17 cellular contexts compared by ENCODE assay signal in the genomic region with DNA sequence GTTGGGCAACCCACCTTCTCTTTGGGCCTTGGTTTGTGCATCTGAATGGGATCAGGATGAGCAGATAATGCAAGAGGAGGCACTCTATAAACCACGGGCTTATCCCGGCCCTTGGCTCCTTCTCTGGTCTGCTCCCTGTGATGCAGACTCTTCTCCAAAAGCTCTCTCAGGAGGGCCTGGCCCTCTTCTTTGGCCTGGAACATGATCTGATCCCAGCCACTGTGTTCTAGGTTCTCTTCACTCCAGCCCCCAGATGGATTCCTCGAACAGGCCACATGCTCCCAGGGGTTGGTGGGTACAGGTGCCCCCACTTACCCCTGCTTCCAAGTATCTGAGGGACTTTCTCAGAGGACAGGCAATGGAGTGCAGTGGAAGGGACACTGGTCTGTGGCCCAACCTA. TPM values are rescaled to one million over a fixed set of nuclear protein-coding genes. Genes with fewer than 3 reads are reported as not detected.
A peak's percentile ranks its signal among the peaks of the same experiment; 100 is the strongest.
DNase-seq lines count a peak whose midpoint lies in the region; ATAC-seq and TF ChIP-seq lines count a peak whose summit lies in the region.
"Had no signal": no experiment of that assay in that cellular context is flagged by ENCODE, and none has a peak within 500 bp of the region (broad histone marks: within the 10 kb centered on the region; RNA-seq: fewer than 3 reads in every experiment).

No MANE protein-coding gene starts in this region.

- H3K36me3 ChIP-seq in heart right ventricle (peaks cover 0 to 38% (median 0%) of the 10 kb centered on the region in 9 donors), right atrium auricular region (peaks cover 6% of the 10 kb centered on the region), osteoblast (ENCODE audit: insufficient read depth, low read length) (peaks cover under 1% of the 10 kb centered on the region), upper lobe of right lung (no peaks in the 10 kb centered on the region), BE2C (peaks cover 16% of the 10 kb centered on the region)

- DNase-seq in heart right ventricle (no peak), Right ventricle myocardium superior (no peak), right atrium auricular region (ENCODE audit: low spot score) (no peak), osteoblast (ENCODE audit: insufficient read length, low spot score, missing footprints) (no peak), upper lobe of right lung (no peak), AG20443 (ENCODE audit: low spot score) (no peak), germinal center (ENCODE audit: low spot score) (no peak), BE2C (no peak)
- DNase-seq: activated CD4-positive, alpha-beta T cell treated with anti-CD3 and anti-CD28 coated beads, Interleukin-2, amount 50 U/mL, for 48 hours; activated naive CD4-positive, alpha-beta T cell treated with anti-CD3 and anti-CD28 coated beads, Interleukin-2, amount 10 ng/mL, durations not matched to agents 7 days and 5 days; activated T-cell treated with anti-CD3 and anti-CD28 coated beads, Interleukin-2, amount 50 U/mL, for 1 hour; NCI-H1417; NCI-H748 treated with DMSO at 0.1 percent for 48 hours; stimulated activated CD4-positive, alpha-beta T cell treated with anti-CD3 and anti-CD28 coated beads, Interleukin-4, amount 100 ng/mL, for 1 hour; stimulated activated naive CD8-positive, alpha-beta T cell treated with anti-CD3 and anti-CD28 coated beads, Interleukin-15, amount 100 ng/mL, for 72 hours had no signal

- peaks cover 9 to 63% (median 24%) of the 10 kb centered on the region in 9 donors for H3K4me1 ChIP-seq in heart right ventricle
- peaks cover 0 to 32% of the 10 kb centered on the region in 2 donors for H3K4me1 ChIP-seq in right atrium auricular region
- peaks cover 26% of the 10 kb centered on the region for H3K4me1 ChIP-seq in osteoblast (ENCODE audit: insufficient read depth, low read length)
- peaks cover 40% of the 10 kb centered on the region for H3K4me1 ChIP-seq in upper lobe of right lung
- H3K4me1 ChIP-seq in BE2C, result no peaks in the 10 kb centered on the region

- H3K4me3 ChIP-seq in heart right ventricle, result no peak overlapping the region
- no peak overlapping the region for H3K4me3 ChIP-seq in right atrium auricular region
- no peak overlapping the region for H3K4me3 ChIP-seq in osteoblast (ENCODE audit: insufficient read depth, low read length)
- no peak overlapping the region for H3K4me3 ChIP-seq in upper lobe of right lung
- no peak overlapping the region for H3K4me3 ChIP-seq in BE2C (ENCODE audit: low read depth, low read length)

- whole genome bisulfite sequencing in heart right ventricle, 2 donors, result 88 to 91% methylated on average over 3 of the region's 3 CpGs

- H3K27me3 ChIP-seq in heart right ventricle (no peaks in the 10 kb centered on the region), right atrium auricular region (no peaks in the 10 kb centered on the region), osteoblast (ENCODE audit: insufficient read depth, low read length) (no peaks in the 10 kb centered on the region), upper lobe of right lung (no peaks in the 10 kb centered on the region), BE2C (no peaks in the 10 kb centered on the region)

- H3K4me2 ChIP-seq in osteoblast (ENCODE audit: insufficient read depth, low read length), result no peak overlapping the region

- no peak overlapping the region for H2AFZ ChIP-seq in osteoblast (ENCODE audit: low read length)

- intact Hi-C loops in heart right ventricle (cut with DNase I), result loop anchor here in 4 of 10 donors (1.0 to 5.0 kb wide), 3 partner anchors 34 to 35 kb away; a partner anchor contains a TSS
- intact Hi-C loops in Right ventricle myocardium superior (cut with DNase I), result no loop called here
- intact Hi-C loops in upper lobe of right lung (cut with DNase I), result no loop called here

- peak overlapping the region; percentile 51 to 93 (median 89) for H3K27ac ChIP-seq in heart right ventricle
- H3K27ac ChIP-seq in right atrium auricular region, result peak overlapping the region; percentile 89 to 91
- H3K27ac ChIP-seq in osteoblast (ENCODE audit: low read depth, low read length), result peak overlapping the region; percentile 68
- peak overlapping the region; percentile 87 for H3K27ac ChIP-seq in upper lobe of right lung

- no peaks in the 10 kb centered on the region for H3K79me2 ChIP-seq in osteoblast (ENCODE audit: insufficient read depth, low read length)

- no peak for ATAC-seq in heart right ventricle
- no peak for ATAC-seq in Right ventricle myocardium superior (ENCODE audit: poor library complexity)
- no peak for ATAC-seq in upper lobe of right lung
- ATAC-seq: stimulated activated naive CD8-positive, alpha-beta T cell treated with anti-CD3 and anti-CD28 coated beads, Interleukin-15, amount 100 ng/mL, for 72 hours; WTC11 had no signal

- TF ChIP-seq CTCF in heart right ventricle (IDR thresholded peaks at IDR 0.05) (no peak), right atrium auricular region (IDR thresholded peaks at IDR 0.05) (no peak), osteoblast (IDR thresholded peaks at IDR 0.05; ENCODE audit: extremely low read depth, low read depth, low read length) (no peak), upper lobe of right lung (IDR thresholded peaks at IDR 0.05) (no peak), BE2C (IDR thresholded peaks at IDR 0.05; ENCODE audit: low read depth, low read length) (no peak)

- no peaks in the 10 kb centered on the region for H3K9me3 ChIP-seq in heart right ventricle
- H3K9me3 ChIP-seq in right atrium auricular region, result no peaks in the 10 kb centered on the region
- H3K9me3 ChIP-seq in osteoblast (ENCODE audit: low read depth, low read length), result no peaks in the 10 kb centered on the region
- no peaks in the 10 kb centered on the region for H3K9me3 ChIP-seq in upper lobe of right lung
- H3K9me3 ChIP-seq in BE2C, result no peaks in the 10 kb centered on the region

- no peaks in the 10 kb centered on the region for H4K20me1 ChIP-seq in osteoblast (ENCODE audit: insufficient read depth, low read length)

RNA-seq across cellular contexts. Expression of a gene that starts 8.7 kb away (rescaled TPM):
- 10 to 100 TPM in 1 of 10 donors, 1 to 10 TPM in 7, under 1 TPM in 2; 0.61 to 12.6 (median 1.6) TPM for total RNA-seq in heart right ventricle
- polyA plus RNA-seq in heart right ventricle, result 1 to 10 TPM in 1 of 2 donors, under 1 TPM in 1; 0.83 to 3.5 TPM
- total RNA-seq in Right ventricle myocardium superior, result 17.2 TPM
- total RNA-seq in right atrium auricular region, result 1 to 10 TPM in 1 of 2 donors, under 1 TPM in 1; 0.37 to 1.1 TPM
- total RNA-seq in osteoblast, result under 0.01 and 0.59 TPM in 2 replicates
- total RNA-seq in upper lobe of right lung, result 2.6 TPM
- polyA plus RNA-seq in BE2C (2012; ENCODE audit: insufficient read depth, insufficient read length, low read depth), result 0.32 TPM
- polyA plus RNA-seq: CD14-positive monocyte had no signal

RNA-seq across cellular contexts. Expression of a gene that starts 35.0 kb away (rescaled TPM):
- total RNA-seq in heart right ventricle (10 to 100 TPM; 11.8 to 73.3 (median 18.1) TPM), Right ventricle myocardium superior (25.8 TPM), right atrium auricular region (10 to 100 TPM in 1 of 2 donors, 1 to 10 TPM in 1; 8.2 to 13.2 TPM), osteoblast (under 0.01 and 0.59 TPM in 2 replicates), upper lobe of right lung (56.3 TPM)
- 10 to 100 TPM; 10.2 to 18.4 TPM for polyA plus RNA-seq in heart right ventricle
- polyA plus RNA-seq in BE2C (2012; ENCODE audit: insufficient read depth, insufficient read length, low read depth), result 53.1 TPM
